8 cellular contexts compared by ENCODE assay signal in genomic region chr7:3065724-3066143, GRCh38. TPM values are rescaled to one million over a fixed set of nuclear protein-coding genes. Genes with fewer than 3 reads are reported as not detected.
A peak's percentile ranks its signal among the peaks of the same experiment; 100 is the strongest.
DNase-seq lines count a peak whose midpoint lies in the region; ATAC-seq and TF ChIP-seq lines count a peak whose summit lies in the region.

No MANE protein-coding gene starts in this region.

- ATAC-seq in GM19324 (IDR thresholded peaks at IDR 0.05; ENCODE audit: low FRiP score, unreplicated experiment): no peak

- no peak overlapping the region for H2AFZ ChIP-seq in fibroblast of lung (ENCODE audit: low read length)

- TF ChIP-seq CTCF in GM20000 (IDR thresholded peaks at IDR 0.05; ENCODE audit: extremely low read depth, missing control alignments): peak; percentile 67
- TF ChIP-seq CTCF in fibroblast of lung (conservative IDR thresholded peaks at IDR 0.05 in 1 of 2, IDR thresholded peaks at IDR 0.05 in 1 of 2; ENCODE audit: low read depth in 1 of 2, low read length in 2 of 2): peak in 1 of 2 donors; percentile 52
- peak in 10 of 11 experiments; percentile 41 to 78 (median 62) for TF ChIP-seq CTCF in spleen (IDR thresholded peaks at IDR 0.05 in 8 of 11, conservative IDR thresholded peaks at IDR 0.05 in 3 of 11)

- H3K27me3 ChIP-seq in BLaER1 treated with 17β-estradiol and CSF1 and Interleukin-3, amounts not matched to agents 10 nM and 100 nM: peaks cover 0 to 36% (median 0%) of the 10 kb centered on the region in 11 experiments; a peak in 5 of 22 replicates
- H3K27me3 ChIP-seq in fibroblast of lung (ENCODE audit: control insufficient read depth, insufficient read depth, low read length) (no peaks in the 10 kb centered on the region), spleen (replicated peaks in 1 of 7) (peaks cover 0 to 5% (median 0%) of the 10 kb centered on the region in 7 donors)

- no peak overlapping the region for H3K4me3 ChIP-seq in BLaER1 treated with 17β-estradiol and CSF1 and Interleukin-3, amounts not matched to agents 10 nM and 100 nM
- H3K4me3 ChIP-seq in fibroblast of lung (replicated peaks in 1 of 4; ENCODE audit: control extremely low read depth in 1 of 4, insufficient read depth in 1 of 4, low read depth in 3 of 4, low read length in 4 of 4): no peak overlapping the region
- no peak overlapping the region for H3K4me3 ChIP-seq in spleen

- no peak for TF ChIP-seq POLR2A in spleen (IDR thresholded peaks at IDR 0.05)

- H3K4me1 ChIP-seq in BLaER1 treated with 17β-estradiol and CSF1 and Interleukin-3, amounts not matched to agents 10 nM and 100 nM: peaks cover 41 to 80% (median 73%) of the 10 kb centered on the region in 10 experiments
- H3K4me1 ChIP-seq in fibroblast of lung (ENCODE audit: control insufficient read depth, extremely low read depth, insufficient read depth, low read length) (no peaks in the 10 kb centered on the region), spleen (peaks cover 0 to 77% (median 52%) of the 10 kb centered on the region in 6 donors)

- H3K79me2 ChIP-seq in fibroblast of lung (ENCODE audit: control insufficient read depth, insufficient read depth, low read length): no peaks in the 10 kb centered on the region

- 36 to 47% (median 45%) methylated on average over 11 of the region's 11 CpGs for WGBS in spleen, 5 donors

- H3K9ac ChIP-seq in BLaER1 treated with 17β-estradiol and CSF1 and Interleukin-3, amounts not matched to agents 10 nM and 100 nM: no peak overlapping the region
- H3K9ac ChIP-seq in fibroblast of lung (ENCODE audit: insufficient read depth, low read length): no peak overlapping the region

- peaks cover 5 to 16% (median 10%) of the 10 kb centered on the region in 11 experiments for H3K9me3 ChIP-seq in BLaER1 treated with 17β-estradiol and CSF1 and Interleukin-3, amounts not matched to agents 10 nM and 100 nM (replicated peaks in 1 of 11)
- H3K9me3 ChIP-seq in fibroblast of lung (ENCODE audit: control insufficient read depth, insufficient read depth, low read depth, low read length) (no peaks in the 10 kb centered on the region), spleen (peaks cover 0 to 7% (median 3%) of the 10 kb centered on the region in 8 donors)

- intact Hi-C loops in spleen (cut with DNase I; ENCODE audit: low total_unique reads): loop anchor here (10.0 kb wide), 1 partner anchor 89 kb away; no protein-coding TSS in a partner anchor

- H3K4me2 ChIP-seq in BLaER1 treated with 17β-estradiol and CSF1 and Interleukin-3, amounts not matched to agents 10 nM and 100 nM: peak overlapping the region; percentile 13 to 86 (median 78); a peak in 20 of 22 replicates
- H3K4me2 ChIP-seq in fibroblast of lung (ENCODE audit: extremely low read depth, insufficient read depth, low read length): no peak overlapping the region

- no peaks in the 10 kb centered on the region for H3K36me3 ChIP-seq in BLaER1 treated with 17β-estradiol and CSF1 and Interleukin-3, amounts not matched to agents 10 nM and 100 nM
- H3K36me3 ChIP-seq in fibroblast of lung (ENCODE audit: control insufficient read depth, insufficient read depth, low read length): no peaks in the 10 kb centered on the region
- no peaks in the 10 kb centered on the region for H3K36me3 ChIP-seq in spleen

- H3K27ac ChIP-seq in BLaER1 treated with 17β-estradiol and CSF1 and Interleukin-3, amounts not matched to agents 10 nM and 100 nM: peak overlapping the region in 3 of 11 experiments; percentile 1 to 31 (median 22); a peak in 2 of 22 replicates
- H3K27ac ChIP-seq in fibroblast of lung (ENCODE audit: insufficient read depth, low read length) (no peak overlapping the region), spleen (peak overlapping the region in 3 of 8 donors; percentile 5 to 75 (median 50))

- DNase-seq in GM20000 (ENCODE audit: low spot score): peak; percentile 67
- peak; percentile 85 for DNase-seq in NAMALWA (ENCODE audit: low spot score)
- peak; percentile 83 for DNase-seq in activated CD8-positive, alpha-beta memory T cell treated with anti-CD3 and anti-CD28 coated beads for 24 hours
- peak; percentile 13 to 26 for DNase-seq in fibroblast of lung (ENCODE audit: low read depth in 2 of 2)
- DNase-seq in spleen: peak; percentile 83
- DNase-seq in HuH-7.5 (ENCODE audit: low spot score): no peak

- peaks cover 0 to 4% (median 0%) of the 10 kb centered on the region in 11 experiments; a peak in 1 of 22 replicates for H4K20me1 ChIP-seq in BLaER1 treated with 17β-estradiol and CSF1 and Interleukin-3, amounts not matched to agents 10 nM and 100 nM
- no peaks in the 10 kb centered on the region for H4K20me1 ChIP-seq in fibroblast of lung (ENCODE audit: control insufficient read depth, extremely low read depth, insufficient read depth, low read length)

RNA-seq across cellular contexts. Expression of gene CARD11, which starts 22.1 kb away (rescaled TPM):
- not detected in 2 replicates for total RNA-seq in fibroblast of lung
- polyA plus RNA-seq in fibroblast of lung: 0.02 and 0.07 TPM in 2 replicates
- 0.16 TPM in 1 of 2 replicates, not detected in the other for polyA plus RNA-seq in fibroblast of lung (2012)
- polyA minus RNA-seq in fibroblast of lung (ENCODE audit: low replicate concordance): not detected in 2 replicates
- total RNA-seq in spleen: 10 to 100 TPM; 42.4 to 72.6 (median 51.4) TPM
- polyA plus RNA-seq in spleen: 10 to 100 TPM; 30.3 to 57.5 (median 42.0) TPM

Comparison
In these comparisons a context has a peak if more than half of its experiments do, and no peak if none do; other contexts are left out.
1. RNA of gene CARD11, which starts 22.1 kb away (total RNA-seq): 42.4 to 72.6 TPM in spleen; not detected in fibroblast of lung; every median in the first group is over 10 times any median in the second.